1 cellular context compared by ENCODE assay signal in the genomic region with DNA sequence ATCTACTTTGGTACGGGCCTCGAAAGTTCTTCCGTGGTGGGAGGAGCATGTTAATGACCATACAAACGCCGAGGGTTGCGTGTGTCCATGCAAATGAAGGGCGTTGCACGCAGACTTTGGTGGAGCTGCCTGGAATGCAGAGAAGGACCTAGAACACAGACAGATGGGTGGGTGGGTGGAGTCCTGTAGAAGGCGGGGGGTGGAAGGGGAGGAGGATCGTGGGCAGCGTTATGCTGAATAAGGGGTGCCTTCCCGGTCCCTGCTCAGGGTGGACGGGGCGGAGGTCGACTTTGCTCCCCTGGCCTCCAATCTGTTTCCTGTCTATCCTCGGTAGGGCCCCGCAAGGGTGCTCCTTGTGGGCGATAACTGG.
TF ChIP-seq lines count a peak whose summit lies in the region.

No MANE protein-coding gene starts in this region.

TF ChIP-seq in IMR-90, 13 proteins besides CTCF, POLR2A, EP300 and RAD21:
- TF ChIP-seq BHLHE40 (IDR thresholded peaks at IDR 0.05; ENCODE audit: low read depth, low read length): no peak
- no peak for TF ChIP-seq ELK1 (IDR thresholded peaks at IDR 0.05; ENCODE audit: borderline replicate concordance, low read depth, low read length)
- no peak for TF ChIP-seq FOS (IDR thresholded peaks at IDR 0.05; ENCODE audit: low read depth, low read length)
- TF ChIP-seq NFE2L2 (IDR thresholded peaks at IDR 0.05; ENCODE audit: low read depth, low read length): no peak
TF ChIP-seq in IMR-90: peak in this region for 0.
